10 cellular contexts compared by ENCODE assay signal in genomic region chr3:25820372-25820771, GRCh38.
DNase-seq lines count a peak whose midpoint lies in the region; ATAC-seq and TF ChIP-seq lines count a peak whose summit lies in the region.
"Had no signal": no experiment of that assay in that cellular context is flagged by ENCODE, and none has a peak within 500 bp of the region (broad histone marks: within the 10 kb centered on the region; RNA-seq: fewer than 3 reads in every experiment).

No MANE protein-coding gene starts in this region.

- no peak for TF ChIP-seq CTCF in epithelial cell of esophagus (IDR thresholded peaks at IDR 0.05; ENCODE audit: insufficient read depth, low read depth, low read length, missing control alignments)

- H3K4me3 ChIP-seq in epithelial cell of esophagus (ENCODE audit: low read length) = no peak overlapping the region

- ATAC-seq in GM21423 (IDR thresholded peaks at IDR 0.05; ENCODE audit: unreplicated experiment) = peak; percentile 37
- no peak for ATAC-seq in HG03175 (IDR thresholded peaks at IDR 0.05; ENCODE audit: unreplicated experiment)
- ATAC-seq in HG03439 (IDR thresholded peaks at IDR 0.05; ENCODE audit: unreplicated experiment) = no peak
- ATAC-seq: left colon had no signal

- DNase-seq in NCI-H1105 treated with DMSO at 0.1 percent for 48 hours (lab: John Stamatoyannopoulos, UW) = peak; percentile 5
- peak; percentile 64 for DNase-seq in epithelial cell of esophagus (ENCODE audit: low read depth)
- DNase-seq in non-pigmented ciliary epithelial cell (ENCODE audit: low read depth) = peak; percentile 94
- no peak for DNase-seq in activated CD4-positive, alpha-beta T cell treated with anti-CD3 and anti-CD28 coated beads, Interleukin-2, amount 50 U/mL, for 48 hours
- no peak for DNase-seq in activated T-cell treated with anti-CD3 and anti-CD28 coated beads, Interleukin-2, amount 50 U/mL, for 1 hour
- DNase-seq: left colon, NCI-H1436 treated with DMSO at 0.1 percent for 48 hours had no signal

Comparison
In these comparisons a context has a peak if more than half of its experiments do, and no peak if none do; other contexts are left out.
1. DNase-seq: peak in NCI-H1105 treated with DMSO at 0.1 percent for 48 hours (single experiment), epithelial cell of esophagus (single experiment) and non-pigmented ciliary epithelial cell (single experiment); none in activated CD4-positive, alpha-beta T cell treated with anti-CD3 and anti-CD28 coated beads, Interleukin-2, amount 50 U/mL, for 48 hours (0 of 2) and activated T-cell treated with anti-CD3 and anti-CD28 coated beads, Interleukin-2, amount 50 U/mL, for 1 hour (single experiment).